Comparison of ENCODE assay signal across 9 cellular contexts in genomic region chr11:82895437-82896091, GRCh38. TPM values are rescaled to one million over a fixed set of nuclear protein-coding genes. Genes with fewer than 3 reads are reported as not detected.
A peak's percentile ranks its signal among the peaks of the same experiment; 100 is the strongest.
DNase-seq lines count a peak whose midpoint lies in the region; ATAC-seq and FAIRE-seq lines count a peak whose summit lies in the region.
"Had no signal": no experiment of that assay in that cellular context is flagged by ENCODE, and none has a peak within 500 bp of the region (broad histone marks: within the 10 kb centered on the region; RNA-seq: fewer than 3 reads in every experiment).

No MANE protein-coding gene starts in this region.

- peaks cover 17 to 36% of the 10 kb centered on the region in 2 donors for H3K4me1 Mint-ChIP-seq in immature natural killer cell

- peaks cover 2 to 6% (median 4%) of the 10 kb centered on the region in 3 donors for H3K27me3 Mint-ChIP-seq in immature natural killer cell (ENCODE audit: low read depth in 3 of 3)

- FAIRE-seq in GM18507 (lab: Jason Lieb, UNC): peak; percentile 35

- DNase-seq in GM18507 (ENCODE audit: extremely low spot score, insufficient read length, low read depth): no peak
- peak; percentile 28 to 32 for DNase-seq in Kasumi-1 (lab: John Stamatoyannopoulos, UW)
- no peak for DNase-seq in immature natural killer cell
- no peak for DNase-seq in NCI-H187 treated with DMSO at 0.1 percent for 48 hours (lab: John Stamatoyannopoulos, UW)
- no peak for DNase-seq in glomerular visceral epithelial cell (ENCODE audit: extremely low spot score)
- DNase-seq in COLO829 (ENCODE audit: low spot score): no peak
- no peak for DNase-seq in activated CD8-positive, alpha-beta memory T cell treated with anti-CD3 and anti-CD28 coated beads for 24 hours
- DNase-seq: activated CD4-positive, alpha-beta T cell treated with anti-CD3 and anti-CD28 coated beads, Interleukin-2, amount 50 U/mL, for 1 hour had no signal

- H3K4me3 Mint-ChIP-seq in immature natural killer cell: no peak overlapping the region

- peak; percentile 30 for ATAC-seq in GM21737 (IDR thresholded peaks at IDR 0.05; ENCODE audit: unreplicated experiment)

- peak overlapping the region in 4 of 6 donors; percentile 0 to 9 (median 6) for H3K27ac Mint-ChIP-seq in immature natural killer cell

- H3K9me3 Mint-ChIP-seq in immature natural killer cell: no peaks in the 10 kb centered on the region

- peaks cover 0 to 3% (median 0%) of the 10 kb centered on the region in 3 donors for H3K36me3 Mint-ChIP-seq in immature natural killer cell

RNA-seq across cellular contexts. Expression of gene PRCP, which starts 4.7 kb away (rescaled TPM):
- 100 to 1,000 TPM in 1 of 3 donors, 10 to 100 TPM in 2; 65.1 to 104 (median 80.0) TPM for polyA plus RNA-seq in immature natural killer cell

RNA-seq across cellular contexts. Expression of gene DDIAS, which starts 6.0 kb away (rescaled TPM):
- polyA plus RNA-seq in immature natural killer cell: 1 to 10 TPM in 2 of 3 donors, not detected in 1; 1.4 to 2.4 TPM

Comparison
In these comparisons a context has a peak if more than half of its experiments do, and no peak if none do; other contexts are left out.
1. DNase-seq: peak in Kasumi-1 (2 of 2); none in GM18507 (single experiment), immature natural killer cell (0 of 3), NCI-H187 treated with DMSO at 0.1 percent for 48 hours (single experiment), glomerular visceral epithelial cell (single experiment), COLO829 (single experiment) and activated CD8-positive, alpha-beta memory T cell treated with anti-CD3 and anti-CD28 coated beads for 24 hours (single experiment).